In genomic region chr18:47035156-47035671, GRCh38 we compare ENCODE assay signal across 22 cellular contexts. TPM values are rescaled to one million over a fixed set of nuclear protein-coding genes. Genes with fewer than 3 reads are reported as not detected.
DNase-seq lines count a peak whose midpoint lies in the region; ATAC-seq and TF ChIP-seq lines count a peak whose summit lies in the region.
"Had no signal": no experiment of that assay in that cellular context is flagged by ENCODE, and none has a peak within 500 bp of the region (broad histone marks: within the 10 kb centered on the region; RNA-seq: fewer than 3 reads in every experiment).

ELOA2 (minus strand) TSS chr18:47035621; CDS start chr18:47035264, 357 bp downstream.

- CTCF ChIA-PET in WTC11 (lab: Charles Lee), result interaction anchor here (0.9 to 1.1 kb wide), 3 partner anchors 12 to 377 kb away, joined by 3 to 5 read pairs (median 3); no protein-coding TSS in a partner anchor

- no peaks in the 10 kb centered on the region for H3K9me3 Mint-ChIP-seq in WTC11
- H3K9me3 Mint-ChIP-seq in nephron progenitor cell, result peaks cover 10% of the 10 kb centered on the region
- H3K9me3 Mint-ChIP-seq in immature natural killer cell, result peaks cover 4 to 19% (median 13%) of the 10 kb centered on the region in 6 donors

- no peaks in the 10 kb centered on the region for H3K27me3 ChIP-seq in H7 (ENCODE audit: control insufficient read depth, insufficient read depth, low read length)
- no peaks in the 10 kb centered on the region for H3K27me3 ChIP-seq in testis

- H3K36me3 Mint-ChIP-seq in WTC11 (no peaks in the 10 kb centered on the region), nephron progenitor cell (ENCODE audit: low read depth) (no peaks in the 10 kb centered on the region), immature natural killer cell (peaks cover 0 to 4% (median 0%) of the 10 kb centered on the region in 3 donors)
- H3K36me3 Mint-ChIP-seq: CD4-positive, CD25-positive, alpha-beta regulatory T cell had no signal

- no peak for TF ChIP-seq POLR2A in testis (IDR thresholded peaks at IDR 0.05)

- peak; percentile 33; the same call in 1 of the 2 replicates for ATAC-seq in WTC11
- ATAC-seq: GM12878 had no signal

- H3K4me1 Mint-ChIP-seq in WTC11, result no peaks in the 10 kb centered on the region
- peaks cover 23% of the 10 kb centered on the region for H3K4me1 Mint-ChIP-seq in nephron progenitor cell
- no peaks in the 10 kb centered on the region for H3K4me1 Mint-ChIP-seq in immature natural killer cell
- H3K4me1 Mint-ChIP-seq: CD4-positive, CD25-positive, alpha-beta regulatory T cell; CD8-positive, alpha-beta memory T cell had no signal

- no peaks in the 10 kb centered on the region for H3K36me3 ChIP-seq in H7 (replicated peaks; ENCODE audit: control insufficient read depth, insufficient read depth, low read length)
- no peaks in the 10 kb centered on the region for H3K36me3 ChIP-seq in testis (ENCODE audit: low read depth, missing control alignments)
- H3K36me3 ChIP-seq: BE2C had no signal

- no peaks in the 10 kb centered on the region for H3K27me3 Mint-ChIP-seq in WTC11 (ENCODE audit: low read depth)
- H3K27me3 Mint-ChIP-seq in nephron progenitor cell (ENCODE audit: low read depth, poor library complexity), result peaks cover 14% of the 10 kb centered on the region
- peaks cover 0 to 3% (median 2%) of the 10 kb centered on the region in 3 donors for H3K27me3 Mint-ChIP-seq in immature natural killer cell (ENCODE audit: low read depth in 3 of 3)

- H3K4me1 ChIP-seq in testis, result no peaks in the 10 kb centered on the region
- H3K4me1 ChIP-seq: BE2C had no signal

- H3K4me3 Mint-ChIP-seq in WTC11 (no peak within 1 kb of the TSS), nephron progenitor cell (no peak within 1 kb of the TSS), immature natural killer cell (no peak within 1 kb of the TSS)
- H3K4me3 Mint-ChIP-seq: CD4-positive, CD25-positive, alpha-beta regulatory T cell; CD8-positive, alpha-beta memory T cell had no signal

- H3K27ac ChIP-seq in testis, result no peak within 1 kb of the TSS

- DNase-seq in H7 (peak; percentile 35), WTC11 (ENCODE audit: low spot score) (no peak), nephron progenitor cell (no peak), testis (peak; percentile 22), globus pallidus (ENCODE audit: low spot score) (no peak), immature natural killer cell (no peak), NCI-H524 (lab: John Stamatoyannopoulos, UW) (no peak)
- DNase-seq: ACHN; BE2C; C1 segment of cervical spinal cord; CD4-positive, CD25-positive, alpha-beta regulatory T cell; CD8-positive, alpha-beta memory T cell; COR-L47; DMS 273 treated with DMSO at 0.1 percent for 48 hours; DMS53; DND-41; EL; HCEC 1CT had no signal

- no peak for TF ChIP-seq CTCF in WTC11 (IDR thresholded peaks at IDR 0.05)
- TF ChIP-seq CTCF in nephron progenitor cell (IDR thresholded peaks at IDR 0.05), result no peak
- TF ChIP-seq CTCF in testis (IDR thresholded peaks at IDR 0.05), result no peak

- WGBS in testis, 2 donors, result 82 to 90% methylated on average over 24 to 29 of the region's 29 CpGs

- POLR2A ChIA-PET in WTC11 (lab: Charles Lee), result no interaction called here

- H3K4me3 ChIP-seq in H7 (ENCODE audit: insufficient read depth, low read depth, low read length) (no peak within 1 kb of the TSS), testis (peak within 1 kb of the TSS in 1 of 2 donors; percentile 7)

- intact Hi-C loops in testis (cut with DNase I; ENCODE audit: low total_unique reads), result no loop called here

- H3K9me3 ChIP-seq in testis, result no peaks in the 10 kb centered on the region
- H3K9me3 ChIP-seq: BE2C had no signal

- H3K27ac Mint-ChIP-seq in WTC11 (no peak within 1 kb of the TSS), nephron progenitor cell (peak within 1 kb of the TSS; percentile 91), immature natural killer cell (no peak within 1 kb of the TSS)
- H3K27ac Mint-ChIP-seq: CD4-positive, CD25-positive, alpha-beta regulatory T cell; CD8-positive, alpha-beta memory T cell had no signal

TF ChIP-seq in WTC11, 78 proteins besides CTCF, POLR2A, EP300 and RAD21:
- no peak for TF ChIP-seq NFATC4 (CRISPR knock-in tag; IDR thresholded peaks at IDR 0.05)

RNA-seq across cellular contexts. Expression of gene ELOA2, which starts in this region (rescaled TPM):
- total RNA-seq in H7 (2014; rRNA removed; shearing (Covaris generic)), result not detected in 2 replicates
- total RNA-seq in WTC11 (2021) (not detected in 3 replicates), testis (1 to 10 TPM; 4.4 to 8.4 TPM)
- polyA plus RNA-seq in testis (ENCODE audit: insufficient read depth, low read depth, low replicate concordance) (8.0 TPM), immature natural killer cell (not detected)
- total RNA-seq: CD4-positive, CD25-positive, alpha-beta regulatory T cell; CD8-positive, alpha-beta memory T cell; G401; GM12878; H4; HT-29 had no signal
- polyA plus RNA-seq: CD4-positive, CD25-positive, alpha-beta regulatory T cell; CD8-positive, alpha-beta memory T cell; GM12878 had no signal

Comparison
In these comparisons a context has a peak if more than half of its experiments do, and no peak if none do; other contexts are left out.
1. Peak in DNase-seq in H7; RNA of the gene not detected or under 1 TPM.
2. Peak in ATAC-seq in WTC11; RNA of the gene not detected or under 1 TPM.